In the genomic region with DNA sequence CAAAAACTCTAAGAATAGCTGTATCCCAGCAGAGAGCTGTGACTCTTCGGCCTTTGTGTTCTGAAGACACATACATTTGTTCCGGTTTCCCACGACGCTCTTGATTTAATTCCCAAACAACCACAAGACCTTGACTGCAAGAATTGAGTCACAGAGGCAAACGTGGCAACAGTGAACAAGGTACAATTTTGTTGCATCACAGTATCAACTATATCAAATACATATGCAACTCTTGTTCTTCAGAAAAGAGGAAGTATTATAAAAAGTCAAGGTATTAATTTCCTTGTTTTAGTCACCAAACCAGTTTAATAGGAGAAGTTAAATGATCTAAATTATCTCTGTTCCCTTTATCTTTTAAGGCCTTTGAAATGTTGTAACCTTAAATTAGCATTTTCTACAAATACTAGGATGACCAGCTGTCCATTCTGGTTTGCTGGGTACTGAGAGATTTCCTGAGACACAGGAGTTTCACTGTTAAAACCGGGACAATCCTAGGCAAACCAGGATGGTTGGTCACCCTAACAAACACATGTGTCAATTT, we compare ENCODE assay signal across 10 cellular contexts. TPM values are rescaled to one million over a fixed set of nuclear protein-coding genes. Genes with fewer than 3 reads are reported as not detected.
DNase-seq lines count a peak whose midpoint lies in the region; TF ChIP-seq lines count a peak whose summit lies in the region.
"Had no signal": no experiment of that assay in that cellular context is flagged by ENCODE, and none has a peak within 500 bp of the region (broad histone marks: within the 10 kb centered on the region; RNA-seq: fewer than 3 reads in every experiment).

No MANE protein-coding gene starts in this region.

- no peaks in the 10 kb centered on the region for H3K36me3 Mint-ChIP-seq in glutamatergic neuron (ENCODE audit: unreplicated experiment)
- H3K36me3 Mint-ChIP-seq in activated T-helper 1 cell treated with anti-CD3 and anti-CD28 coated beads, Interleukin-12 subunit alpha, Interleukin-12 subunit beta, Interleukin-2, Interleukin-4 antibody, amounts not matched to agents 30 ng/mL and 10 ng/mL and 1 ng/mL, durations not matched to agents 14 hours and 24 hours and 36 hours (ENCODE audit: low read depth), result peaks cover 47% of the 10 kb centered on the region

- H3K4me3 ChIP-seq in GM06990 (replicated peaks; ENCODE audit: low read depth, low read length) (no peak overlapping the region), GM23248 (no peak overlapping the region), OCI-LY7 (ENCODE audit: low read depth, low read length, poor library complexity, severe bottlenecking) (no peak overlapping the region), HAP-1 (no peak overlapping the region)

- CTCF ChIA-PET in OCI-LY7 (lab: Charles Lee; ENCODE audit: unreplicated experiment), result no interaction called here

- H3K9me3 Mint-ChIP-seq in glutamatergic neuron (ENCODE audit: unreplicated experiment), result peaks cover 1% of the 10 kb centered on the region
- no peaks in the 10 kb centered on the region for H3K9me3 Mint-ChIP-seq in activated T-helper 1 cell treated with anti-CD3 and anti-CD28 coated beads, Interleukin-12 subunit alpha, Interleukin-12 subunit beta, Interleukin-2, Interleukin-4 antibody, amounts not matched to agents 30 ng/mL and 10 ng/mL and 1 ng/mL, durations not matched to agents 14 hours and 24 hours and 36 hours

- no peak overlapping the region for H3K4me3 Mint-ChIP-seq in glutamatergic neuron (ENCODE audit: unreplicated experiment)
- H3K4me3 Mint-ChIP-seq in activated T-helper 1 cell treated with anti-CD3 and anti-CD28 coated beads, Interleukin-12 subunit alpha, Interleukin-12 subunit beta, Interleukin-2, Interleukin-4 antibody, amounts not matched to agents 30 ng/mL and 10 ng/mL and 1 ng/mL, durations not matched to agents 14 hours and 24 hours and 36 hours, result no peak overlapping the region

- H3K27me3 Mint-ChIP-seq in glutamatergic neuron (ENCODE audit: unreplicated experiment), result peaks cover 2% of the 10 kb centered on the region
- H3K27me3 Mint-ChIP-seq in activated T-helper 1 cell treated with anti-CD3 and anti-CD28 coated beads, Interleukin-12 subunit alpha, Interleukin-12 subunit beta, Interleukin-2, Interleukin-4 antibody, amounts not matched to agents 30 ng/mL and 10 ng/mL and 1 ng/mL, durations not matched to agents 14 hours and 24 hours and 36 hours (ENCODE audit: insufficient read depth), result no peaks in the 10 kb centered on the region

- no peak overlapping the region for H2AFZ ChIP-seq in GM23248
- no peak overlapping the region for H2AFZ ChIP-seq in OCI-LY7 (ENCODE audit: low read length)

- H3K27me3 ChIP-seq in GM06990 (replicated peaks; ENCODE audit: control insufficient read depth, insufficient read depth, low read length) (no peaks in the 10 kb centered on the region), GM23248 (replicated peaks; ENCODE audit: insufficient read depth) (no peaks in the 10 kb centered on the region), HAP-1 (ENCODE audit: low read depth) (no peaks in the 10 kb centered on the region)

- H3K27ac ChIP-seq in GM23248 (peak overlapping the region; percentile 78), OCI-LY7 (ENCODE audit: low read depth, low read length, poor library complexity, severe bottlenecking) (peak overlapping the region; percentile 38)
- H3K27ac ChIP-seq: KMS-11 had no signal

- peaks cover 10% of the 10 kb centered on the region for H3K36me3 ChIP-seq in GM06990 (ENCODE audit: control insufficient read depth, insufficient read depth, low read length)
- H3K36me3 ChIP-seq in GM23248 (ENCODE audit: low read depth), result peaks cover 35% of the 10 kb centered on the region; the same call in 1 of the 2 replicates
- H3K36me3 ChIP-seq in OCI-LY7 (ENCODE audit: insufficient read depth, low read length), result peaks cover 80% of the 10 kb centered on the region
- peaks cover 38% of the 10 kb centered on the region for H3K36me3 ChIP-seq in HAP-1 (replicated peaks)

- POLR2A ChIA-PET in OCI-LY7 (lab: Charles Lee), result interaction anchor here (1.0 to 3.0 kb wide), 3 partner anchors 10 to 27 kb away, joined by 3 to 16 read pairs (median 4); a partner anchor contains a TSS

- no TSS peak for BruUV-seq in OCI-LY7 (replicated peaks; lab: Mats Ljungman, UMichigan)

- H3K4me1 ChIP-seq in GM23248 (ENCODE audit: insufficient read depth), result peaks cover 22% of the 10 kb centered on the region
- peaks cover 14% of the 10 kb centered on the region for H3K4me1 ChIP-seq in OCI-LY7 (ENCODE audit: insufficient read depth, low read length, poor library complexity, severe bottlenecking)
- H3K4me1 ChIP-seq in HAP-1, result peaks cover 18% of the 10 kb centered on the region

- H3F3A ChIP-seq in GM23248 (ENCODE audit: insufficient read depth), result peaks cover 22% of the 10 kb centered on the region

- no peak overlapping the region for H3K9ac ChIP-seq in GM23248
- H3K9ac ChIP-seq: KMS-11 had no signal

- TF ChIP-seq CTCF in GM06990 (IDR thresholded peaks at IDR 0.05; ENCODE audit: insufficient read depth, low read length, poor library complexity, severe bottlenecking) (no peak), OCI-LY7 (conservative IDR thresholded peaks at IDR 0.05; ENCODE audit: low read length) (no peak), glutamatergic neuron (IDR thresholded peaks at IDR 0.05; ENCODE audit: partially characterized antibody, unreplicated experiment) (no peak)

- H3K9me2 ChIP-seq in GM23248 (ENCODE audit: insufficient read depth) (no peaks in the 10 kb centered on the region), OCI-LY7 (ENCODE audit: insufficient read depth, low read length) (no peaks in the 10 kb centered on the region)

- no peak overlapping the region for H3K27ac Mint-ChIP-seq in glutamatergic neuron (ENCODE audit: unreplicated experiment)
- H3K27ac Mint-ChIP-seq in activated T-helper 1 cell treated with anti-CD3 and anti-CD28 coated beads, Interleukin-12 subunit alpha, Interleukin-12 subunit beta, Interleukin-2, Interleukin-4 antibody, amounts not matched to agents 30 ng/mL and 10 ng/mL and 1 ng/mL, durations not matched to agents 14 hours and 24 hours and 36 hours, result no peak overlapping the region

- H3K79me2 ChIP-seq in GM23248 (ENCODE audit: insufficient read depth), result peaks cover 38% of the 10 kb centered on the region
- peaks cover 7% of the 10 kb centered on the region; the same call in 1 of the 2 replicates for H3K79me2 ChIP-seq in OCI-LY7 (ENCODE audit: insufficient read depth, low read depth, low read length)

- peak; percentile 51 for DNase-seq in GM06990 (ENCODE audit: extremely low read depth, insufficient read length)
- peak; percentile 21 for DNase-seq in GM23248
- DNase-seq in OCI-LY7 (ENCODE audit: low spot score), result no peak
- peak; percentile 98 for DNase-seq in iris pigment epithelial cell (ENCODE audit: low read depth)
- no peak for DNase-seq in HAP-1 (ENCODE audit: low spot score in 2 of 2)
- DNase-seq in glutamatergic neuron, result no peak
- DNase-seq in activated T-helper 1 cell treated with anti-CD3 and anti-CD28 coated beads, Interleukin-12 subunit alpha, Interleukin-12 subunit beta, Interleukin-2, Interleukin-4 antibody, amounts not matched to agents 30 ng/mL and 10 ng/mL and 1 ng/mL, durations not matched to agents 14 hours and 24 hours and 36 hours (ENCODE audit: low spot score), result no peak
- no peak for DNase-seq in activated naive CD4-positive, alpha-beta T cell (lab: John Stamatoyannopoulos, UW)

- in situ Hi-C loops in GM23248 (cut with MboI) (no loop called here), HAP-1 (cut with MboI; ENCODE audit: low sequenced_read_pairs) (no loop called here)

- no peaks in the 10 kb centered on the region for H3K9me3 ChIP-seq in GM23248 (ENCODE audit: low read depth)
- H3K9me3 ChIP-seq in OCI-LY7 (ENCODE audit: low read length), result no peaks in the 10 kb centered on the region
- no peaks in the 10 kb centered on the region for H3K9me3 ChIP-seq in HAP-1

- H4K20me1 ChIP-seq in GM23248 (ENCODE audit: insufficient read depth) (no peaks in the 10 kb centered on the region), OCI-LY7 (ENCODE audit: insufficient read depth, low read length) (no peaks in the 10 kb centered on the region)

- intact Hi-C loops in OCI-LY7 (cut with micrococcal nuclease; ENCODE audit: unreplicated experiment), result no loop called here
- intact Hi-C loops in activated T-helper 1 cell treated with anti-CD3 and anti-CD28 coated beads, Interleukin-12 subunit alpha, Interleukin-12 subunit beta, Interleukin-2, Interleukin-4 antibody, amounts not matched to agents 30 ng/mL and 10 ng/mL and 1 ng/mL, durations not matched to agents 14 hours and 24 hours and 36 hours (cut with micrococcal nuclease), result no loop called here

- no peaks in the 10 kb centered on the region for H3K4me1 Mint-ChIP-seq in glutamatergic neuron (ENCODE audit: low read depth, unreplicated experiment)
- H3K4me1 Mint-ChIP-seq in activated T-helper 1 cell treated with anti-CD3 and anti-CD28 coated beads, Interleukin-12 subunit alpha, Interleukin-12 subunit beta, Interleukin-2, Interleukin-4 antibody, amounts not matched to agents 30 ng/mL and 10 ng/mL and 1 ng/mL, durations not matched to agents 14 hours and 24 hours and 36 hours (ENCODE audit: low read depth), result no peaks in the 10 kb centered on the region

- WGBS in GM23248 (ENCODE audit: low coverage in 1 of 2, low lambda C conversion rate in 2 of 2, missing lambda C conversion rate in 2 of 2), 2 experiments, result 88% methylated on average over 6 of the region's 6 CpGs

- H3K4me2 ChIP-seq in GM23248 (ENCODE audit: unreplicated experiment), result no peak overlapping the region
- H3K4me2 ChIP-seq in OCI-LY7 (ENCODE audit: low read length), result peak overlapping the region; percentile 50
- H3K4me2 ChIP-seq: KMS-11 had no signal

RNA-seq across cellular contexts. Expression of a gene that starts 11.1 kb away (rescaled TPM):
- total RNA-seq in GM23248 (2014; rRNA removed; shearing (Covaris generic)), result 34.7 and 34.9 TPM in 2 replicates
- polyA plus RNA-seq in GM23248 (2016; fragmentation: Nextera tagmentation; extraction: Ambion mirVana), result 20.2 and 20.4 TPM in 2 replicates
- 23.0 and 31.1 TPM in 2 replicates for total RNA-seq in OCI-LY7 (2014; rRNA removed; shearing (Covaris generic))
- total RNA-seq in OCI-LY7 (2022) (25.4 and 29.9 TPM in 2 replicates), glutamatergic neuron (ENCODE audit: unreplicated experiment) (17.9 TPM)
- 19.9 and 21.4 TPM in 2 replicates for total RNA-seq in activated T-helper 1 cell treated with anti-CD3 and anti-CD28 coated beads, Interleukin-12 subunit alpha, Interleukin-12 subunit beta, Interleukin-2, Interleukin-4 antibody, amounts not matched to agents 30 ng/mL and 10 ng/mL and 1 ng/mL, durations not matched to agents 14 hours and 24 hours and 36 hours

RNA-seq across cellular contexts. Expression of a gene that starts 11.5 kb away (rescaled TPM):
- total RNA-seq in GM23248 (2014; rRNA removed; shearing (Covaris generic)), result 77.4 and 89.8 TPM in 2 replicates
- polyA plus RNA-seq in GM23248 (2016; fragmentation: Nextera tagmentation; extraction: Ambion mirVana), result 58.7 and 61.6 TPM in 2 replicates
- 48.0 and 53.1 TPM in 2 replicates for total RNA-seq in OCI-LY7 (2014; rRNA removed; shearing (Covaris generic))
- total RNA-seq in OCI-LY7 (2022) (58.0 and 62.1 TPM in 2 replicates), glutamatergic neuron (ENCODE audit: unreplicated experiment) (26.5 TPM)
- total RNA-seq in activated T-helper 1 cell treated with anti-CD3 and anti-CD28 coated beads, Interleukin-12 subunit alpha, Interleukin-12 subunit beta, Interleukin-2, Interleukin-4 antibody, amounts not matched to agents 30 ng/mL and 10 ng/mL and 1 ng/mL, durations not matched to agents 14 hours and 24 hours and 36 hours, result 52.2 and 56.9 TPM in 2 replicates

RNA-seq across cellular contexts. Expression of a gene that starts 44.8 kb away (rescaled TPM):
- total RNA-seq in GM23248 (2014; rRNA removed; shearing (Covaris generic)), result not detected in 2 replicates
- polyA plus RNA-seq in GM23248 (2016; fragmentation: Nextera tagmentation; extraction: Ambion mirVana), result not detected in 2 replicates
- not detected in 2 replicates for total RNA-seq in OCI-LY7 (2014; rRNA removed; shearing (Covaris generic))
- total RNA-seq in OCI-LY7 (2022), result not detected in 2 replicates
- total RNA-seq in glutamatergic neuron (ENCODE audit: unreplicated experiment), result not detected
- not detected in 2 replicates for total RNA-seq in activated T-helper 1 cell treated with anti-CD3 and anti-CD28 coated beads, Interleukin-12 subunit alpha, Interleukin-12 subunit beta, Interleukin-2, Interleukin-4 antibody, amounts not matched to agents 30 ng/mL and 10 ng/mL and 1 ng/mL, durations not matched to agents 14 hours and 24 hours and 36 hours
- total RNA-seq: dermis microvascular lymphatic vessel endothelial cell had no signal

Comparison
In these comparisons a context has a peak if more than half of its experiments do, and no peak if none do; other contexts are left out.
1. DNase-seq: peak in GM06990 (single experiment), GM23248 (single experiment) and iris pigment epithelial cell (single experiment); none in OCI-LY7 (single experiment), HAP-1 (0 of 2), glutamatergic neuron (single experiment), activated T-helper 1 cell treated with anti-CD3 and anti-CD28 coated beads, Interleukin-12 subunit alpha, Interleukin-12 subunit beta, Interleukin-2, Interleukin-4 antibody, amounts not matched to agents 30 ng/mL and 10 ng/mL and 1 ng/mL, durations not matched to agents 14 hours and 24 hours and 36 hours (single experiment) and activated naive CD4-positive, alpha-beta T cell (0 of 4).